In the genomic region with DNA sequence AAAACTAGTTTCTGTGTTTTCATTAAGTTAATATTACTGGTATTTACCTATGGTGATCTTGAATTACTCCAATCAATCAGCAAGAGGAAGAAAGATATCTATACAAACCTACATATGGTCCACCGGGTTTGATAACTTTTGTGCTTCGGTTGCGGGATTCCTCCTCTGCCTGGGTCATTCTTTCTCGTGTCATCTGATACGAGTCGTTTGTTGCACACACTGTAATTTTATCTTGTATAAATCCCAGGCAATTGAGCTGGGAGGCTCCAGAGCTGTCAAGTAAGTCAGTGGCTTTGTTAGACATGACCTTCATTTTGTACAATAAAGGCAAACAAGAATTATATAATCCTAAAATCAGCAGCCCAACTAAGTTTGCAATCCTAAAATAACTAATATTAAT, we compare ENCODE assay signal across 16 cellular contexts. TPM values are rescaled to one million over a fixed set of nuclear protein-coding genes. Genes with fewer than 3 reads are reported as not detected.
DNase-seq lines count a peak whose midpoint lies in the region; ATAC-seq and TF ChIP-seq lines count a peak whose summit lies in the region.
"Had no signal": no experiment of that assay in that cellular context is flagged by ENCODE, and none has a peak within 500 bp of the region (broad histone marks: within the 10 kb centered on the region; RNA-seq: fewer than 3 reads in every experiment).

No MANE protein-coding gene starts in this region.

- no peak overlapping the region for H2BK15ac ChIP-seq in IMR-90 (ENCODE audit: low read depth, low read length)

- H2AFZ ChIP-seq in IMR-90 (replicated peaks; ENCODE audit: low read length, poor library complexity): no peak overlapping the region

- POLR2A ChIA-PET in IMR-90 (lab: Charles Lee; ENCODE audit: unreplicated experiment): interaction anchor here (0.6 kb wide), 1 partner anchor 424 kb away, joined by 3 read pairs; no protein-coding TSS in a partner anchor
- POLR2A ChIA-PET in Panc1 (lab: Charles Lee): no interaction called here

- H3K4me2 ChIP-seq in IMR-90 (ENCODE audit: low read depth, low read length): no peak overlapping the region
- H3K4me2 ChIP-seq: BLaER1 treated with 17β-estradiol and CSF1 and Interleukin-3, amounts not matched to agents 10 nM and 100 nM had no signal

- H4K8ac ChIP-seq in IMR-90 (ENCODE audit: low read depth in 2 of 2, low read length in 2 of 2): no peak overlapping the region

- peak overlapping the region; percentile 65 for H3K27ac Mint-ChIP-seq in progenitor cell of endocrine pancreas

- no peak overlapping the region for H3K4ac ChIP-seq in IMR-90 (ENCODE audit: low read depth, low read length)

- H3K36me3 ChIP-seq in IMR-90 (ENCODE audit: control insufficient read depth, insufficient read depth, low read length) (peaks cover 55% of the 10 kb centered on the region), Panc1 (ENCODE audit: control insufficient read depth, insufficient read depth, low read length) (peaks cover 6% of the 10 kb centered on the region; the same call in 1 of the 2 replicates)
- H3K36me3 ChIP-seq: Peyer's patch had no signal

- TF ChIP-seq CTCF in IMR-90 (conservative IDR thresholded peaks at IDR 0.05; ENCODE audit: low read depth, low read length) (no peak), Panc1 (IDR thresholded peaks at IDR 0.05) (no peak), progenitor cell of endocrine pancreas (IDR thresholded peaks at IDR 0.05; ENCODE audit: unreplicated experiment) (no peak)

- H2AK5ac ChIP-seq in IMR-90 (ENCODE audit: low read depth, low read length): no peak overlapping the region

- peaks cover 24% of the 10 kb centered on the region for H3K36me3 Mint-ChIP-seq in progenitor cell of endocrine pancreas (ENCODE audit: insufficient read depth)

- intact Hi-C loops in IMR-90 (cut with micrococcal nuclease) (no loop called here), Panc1 (cut with micrococcal nuclease; ENCODE audit: unreplicated experiment) (no loop called here)

- H3K14ac ChIP-seq in IMR-90 (replicated peaks; ENCODE audit: low read depth, low read length): no peak overlapping the region

- no peak overlapping the region for H2AK9ac ChIP-seq in IMR-90 (replicated peaks; ENCODE audit: low read depth, low read length, poor library complexity)

- no peak overlapping the region for H3K9ac ChIP-seq in IMR-90 (ENCODE audit: low read depth, low read length)
- H3K9ac ChIP-seq: BLaER1 treated with 17β-estradiol and CSF1 and Interleukin-3, amounts not matched to agents 10 nM and 100 nM had no signal

- peaks cover 53% of the 10 kb centered on the region for H3K4me1 Mint-ChIP-seq in progenitor cell of endocrine pancreas (ENCODE audit: low read depth)

- no peak overlapping the region for H2BK120ac ChIP-seq in IMR-90 (ENCODE audit: low read depth, low read length)

- no peaks in the 10 kb centered on the region for H3K9me3 Mint-ChIP-seq in progenitor cell of endocrine pancreas (ENCODE audit: low read depth)

- H3K27me3 ChIP-seq in IMR-90 (ENCODE audit: control insufficient read depth, insufficient read depth, low read length) (no peaks in the 10 kb centered on the region), Panc1 (ENCODE audit: control insufficient read depth, insufficient read depth, low read length) (no peaks in the 10 kb centered on the region)
- H3K27me3 ChIP-seq: BLaER1 treated with 17β-estradiol and CSF1 and Interleukin-3, amounts not matched to agents 10 nM and 100 nM; MG63; Peyer's patch had no signal

- H4K91ac ChIP-seq in IMR-90 (ENCODE audit: insufficient read depth, low read depth, low read length): no peak overlapping the region

- CTCF ChIA-PET in IMR-90 (lab: Yijun Ruan, JAX) (no interaction called here), Panc1 (lab: Charles Lee) (interaction anchor here (0.6 kb wide), 1 partner anchor 9 kb away, joined by 9 read pairs; no protein-coding TSS in a partner anchor)

- peaks cover 12 to 77% of the 10 kb centered on the region in 2 experiments for H3K79me1 ChIP-seq in IMR-90 (ENCODE audit: low read depth in 1 of 2, low read length in 2 of 2)

- peaks cover 19% of the 10 kb centered on the region for H3K9me1 ChIP-seq in IMR-90 (ENCODE audit: insufficient read depth, low read length)

- H3K27me3 Mint-ChIP-seq in progenitor cell of endocrine pancreas: no peaks in the 10 kb centered on the region

- no peak overlapping the region for H3K23ac ChIP-seq in IMR-90 (ENCODE audit: low read depth, low read length)

- TF ChIP-seq RAD21 in IMR-90 (IDR thresholded peaks at IDR 0.05; ENCODE audit: low read length): no peak

- dilution Hi-C loops in IMR-90 (cut with HindIII; ENCODE audit: low sequenced_read_pairs, unreplicated experiment): no loop called here

- H3K4me1 ChIP-seq in IMR-90 (ENCODE audit: control insufficient read depth, insufficient read depth, low read length) (peaks cover 27% of the 10 kb centered on the region), Panc1 (ENCODE audit: control insufficient read depth, insufficient read depth, low read length) (peaks cover 6% of the 10 kb centered on the region)
- H3K4me1 ChIP-seq: Peyer's patch had no signal

- WGBS in IMR-90 (ENCODE audit: extremely low coverage in 2 of 2, insufficient read length in 1 of 2), 2 experiments: no CpG with 5 or more reads among the region's 6 CpGs

- no peak for TF ChIP-seq POLR2A in IMR-90 (IDR thresholded peaks at IDR 0.05; ENCODE audit: low read depth, low read length)

- no peaks in the 10 kb centered on the region for H3K9me3 ChIP-seq in IMR-90 (ENCODE audit: control insufficient read depth, insufficient read depth, low read length)
- no peaks in the 10 kb centered on the region for H3K9me3 ChIP-seq in Panc1 (ENCODE audit: control insufficient read depth, insufficient read depth, low read depth, low read length)
- H3K9me3 ChIP-seq: BLaER1 treated with 17β-estradiol and CSF1 and Interleukin-3, amounts not matched to agents 10 nM and 100 nM; MG63; Peyer's patch had no signal

- H3K27ac ChIP-seq in IMR-90 (ENCODE audit: insufficient read depth, low read length) (no peak overlapping the region), Panc1 (ENCODE audit: low read length) (no peak overlapping the region)
- H3K27ac ChIP-seq: Peyer's patch had no signal

- no peak overlapping the region for H3K18ac ChIP-seq in IMR-90 (ENCODE audit: low read depth, low read length)

- in situ Hi-C loops in IMR-90 (cut with MboI; ENCODE audit: low sequenced_read_pairs) (no loop called here), Panc1 (cut with HindIII; ENCODE audit: low pct_unique_long_range_greater_than_20kb, low sequenced_read_pairs) (no loop called here)

- ATAC-seq in IMR-90 (ENCODE audit: low read depth) (no peak), Panc1 (no peak), HG02981 (IDR thresholded peaks at IDR 0.05; ENCODE audit: unreplicated experiment) (no peak), GM21360 (IDR thresholded peaks at IDR 0.05; ENCODE audit: unreplicated experiment) (no peak)
- ATAC-seq: Right ventricle myocardium inferior had no signal

- H2BK20ac ChIP-seq in IMR-90 (ENCODE audit: low read depth, low read length): no peak overlapping the region

- no peak overlapping the region for H3K56ac ChIP-seq in IMR-90 (ENCODE audit: extremely low read depth, insufficient read depth, low read length)

- peak overlapping the region; percentile 8 for H2BK5ac ChIP-seq in IMR-90 (ENCODE audit: low read depth, low read length, poor library complexity, severe bottlenecking)

- no TSS peak for BruUV-seq in IMR-90 (replicated peaks; lab: Mats Ljungman, UMichigan)
- TSS peak; percentile 8 for BruUV-seq in Panc1 (replicated peaks; lab: Mats Ljungman, UMichigan)

- no peak overlapping the region for H3K4me3 ChIP-seq in IMR-90 (ENCODE audit: insufficient read depth, low read depth, low read length)
- no peak overlapping the region for H3K4me3 ChIP-seq in Panc1 (ENCODE audit: low read depth in 2 of 2, low read length in 2 of 2)
- H3K4me3 ChIP-seq: BLaER1 treated with 17β-estradiol and CSF1 and Interleukin-3, amounts not matched to agents 10 nM and 100 nM; MG63; Peyer's patch had no signal

- H4K5ac ChIP-seq in IMR-90 (ENCODE audit: low read depth, low read length): no peak overlapping the region

- H4K20me1 ChIP-seq in IMR-90 (ENCODE audit: insufficient read depth, low read length): peaks cover 83% of the 10 kb centered on the region

- DNase-seq in NCI-H510A treated with DMSO at 0.1 percent for 48 hours (lab: John Stamatoyannopoulos, UW) (peak; percentile 20), NCI-H510A (lab: John Stamatoyannopoulos, UW) (no peak), IMR-90 (no peak), Panc1 (ENCODE audit: low read depth, low spot score) (no peak), progenitor cell of endocrine pancreas (ENCODE audit: low spot score, unreplicated experiment) (no peak), KG1 (lab: John Stamatoyannopoulos, UW) (no peak)
- DNase-seq: DMS79 treated with DMSO at 0.1 percent for 48 hours, MG63, NCI-H1092 treated with DMSO at 0.1 percent for 48 hours, NCI-H1694 treated with DMSO at 0.1 percent for 48 hours, NCI-H526 treated with DMSO at 0.1 percent for 48 hours, Peyer's patch had no signal

- H3K4me3 Mint-ChIP-seq in progenitor cell of endocrine pancreas (ENCODE audit: low read depth): no peak overlapping the region

TF ChIP-seq in IMR-90, 13 proteins besides CTCF, POLR2A, EP300 and RAD21:
- TF ChIP-seq RFX5 (IDR thresholded peaks at IDR 0.05; ENCODE audit: low read depth, low read length): no peak
- no peak for TF ChIP-seq RCOR1 (IDR thresholded peaks at IDR 0.05; ENCODE audit: insufficient replicate concordance, low read length)
- TF ChIP-seq BHLHE40 (IDR thresholded peaks at IDR 0.05; ENCODE audit: low read depth, low read length): no peak
- TF ChIP-seq, protein P1, sequence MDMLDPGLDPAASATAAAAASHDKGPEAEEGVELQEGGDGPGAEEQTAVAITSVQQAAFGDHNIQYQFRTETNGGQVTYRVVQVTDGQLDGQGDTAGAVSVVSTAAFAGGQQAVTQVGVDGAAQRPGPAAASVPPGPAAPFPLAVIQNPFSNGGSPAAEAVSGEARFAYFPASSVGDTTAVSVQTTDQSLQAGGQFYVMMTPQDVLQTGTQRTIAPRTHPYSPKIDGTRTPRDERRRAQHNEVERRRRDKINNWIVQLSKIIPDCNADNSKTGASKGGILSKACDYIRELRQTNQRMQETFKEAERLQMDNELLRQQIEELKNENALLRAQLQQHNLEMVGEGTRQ (IDR thresholded peaks at IDR 0.05; ENCODE audit: low read depth, low read length): no peak
- no peak for TF ChIP-seq NFE2L2 (IDR thresholded peaks at IDR 0.05; ENCODE audit: low read depth, low read length)
- no peak for TF ChIP-seq CHD1 (IDR thresholded peaks at IDR 0.05; ENCODE audit: low read depth, low read length)
- TF ChIP-seq MAZ (IDR thresholded peaks at IDR 0.05; ENCODE audit: borderline replicate concordance, low read depth, low read length): no peak
- TF ChIP-seq FOS (IDR thresholded peaks at IDR 0.05; ENCODE audit: low read depth, low read length): no peak

RNA-seq across cellular contexts. Expression of a gene that starts 48.0 kb away (rescaled TPM):
- 92.5 and 137 TPM in 2 replicates for total RNA-seq in IMR-90 (2012; rRNA removed)
- 52.4 and 61.4 TPM in 2 replicates for polyA plus RNA-seq in IMR-90 (2012; rRNA removed)
- polyA plus RNA-seq in IMR-90 (2012; cell fraction: cytosol; rRNA removed): 16.4 and 21.9 TPM in 2 replicates
- polyA plus RNA-seq in IMR-90 (2012; cell fraction: nucleus; rRNA removed; ENCODE audit: low replicate concordance): 23.4 and 161 TPM in 2 replicates
- total RNA-seq in Panc1 (2021; ENCODE audit: unreplicated experiment): 68.5 TPM
- 69.8 TPM for polyA plus RNA-seq in Panc1 (2012; ENCODE audit: insufficient read length)
- 124 and 145 TPM in 2 replicates for total RNA-seq in progenitor cell of endocrine pancreas
